In the genomic region with DNA sequence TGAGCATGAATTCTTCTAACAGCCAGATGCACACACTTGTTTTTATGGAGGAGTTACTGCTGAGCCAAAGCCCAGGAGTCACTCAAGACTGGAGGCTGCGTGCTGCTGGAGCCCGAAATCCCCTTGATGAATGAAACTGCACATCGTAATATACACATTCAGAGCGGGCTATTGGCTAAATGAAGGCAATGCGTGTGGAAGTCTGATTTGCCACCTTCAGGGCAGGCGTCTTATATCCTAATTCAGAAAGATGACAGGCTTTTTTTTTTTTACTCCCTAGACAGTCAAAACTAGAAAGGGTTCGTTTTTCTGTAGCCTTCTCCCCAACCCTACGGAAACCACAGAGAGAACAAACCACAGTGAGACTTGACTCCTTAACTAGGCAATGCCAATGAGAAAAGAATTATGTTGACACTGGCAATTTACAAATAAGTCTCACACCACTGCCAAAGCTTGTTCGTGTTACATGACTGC, we compare ENCODE assay signal across 9 cellular contexts.
DNase-seq lines count a peak whose midpoint lies in the region; ATAC-seq and TF ChIP-seq lines count a peak whose summit lies in the region.
"Had no signal": no experiment of that assay in that cellular context is flagged by ENCODE, and none has a peak within 500 bp of the region (broad histone marks: within the 10 kb centered on the region; RNA-seq: fewer than 3 reads in every experiment).

No MANE protein-coding gene starts in this region.

- intact Hi-C loops in upper lobe of right lung (cut with DNase I), result no loop called here

- TF ChIP-seq CTCF in Peyer's patch (IDR thresholded peaks at IDR 0.05) (no peak), upper lobe of right lung (IDR thresholded peaks at IDR 0.05) (no peak), BE2C (IDR thresholded peaks at IDR 0.05; ENCODE audit: low read depth, low read length) (no peak)

- DNase-seq in Peyer's patch (peak in 2 of 3 donors; percentile 50 to 61), upper lobe of right lung (no peak), DMS114 treated with DMSO at 0.1 percent for 48 hours (lab: John Stamatoyannopoulos, UW; ENCODE audit: unreplicated experiment) (no peak), BE2C (no peak)
- DNase-seq in activated gamma-delta T cell treated with anti-CD3 and anti-CD28 coated beads, Interleukin-2, amount 50 U/mL, for 16 hours (ENCODE audit: low read depth), result peak; percentile 56

- H3K9ac ChIP-seq in mucosa of rectum (ENCODE audit: low read depth in 1 of 2, low read length in 2 of 2), result peak overlapping the region in 1 of 2 donors; percentile 7

- H3K4me3 ChIP-seq in Peyer's patch (peak overlapping the region in 2 of 4 donors; percentile 22 to 23), mucosa of rectum (ENCODE audit: low read length in 2 of 2) (peak overlapping the region; percentile 19 to 41), upper lobe of right lung (peak overlapping the region; percentile 30), BE2C (ENCODE audit: low read depth, low read length) (no peak overlapping the region)
- H3K4me3 ChIP-seq: lung had no signal

- ATAC-seq in GM18870 (IDR thresholded peaks at IDR 0.05; ENCODE audit: unreplicated experiment) (peak; percentile 75), HG02970 (IDR thresholded peaks at IDR 0.05; ENCODE audit: low FRiP score, unreplicated experiment) (peak; percentile 70), upper lobe of right lung (peak; percentile 57)

- H3K27me3 ChIP-seq in Peyer's patch (no peaks in the 10 kb centered on the region), mucosa of rectum (ENCODE audit: control insufficient read depth in 2 of 2, insufficient read depth in 2 of 2, low read length in 2 of 2) (no peaks in the 10 kb centered on the region), upper lobe of right lung (no peaks in the 10 kb centered on the region), BE2C (no peaks in the 10 kb centered on the region)

- H3K36me3 ChIP-seq in Peyer's patch, result peaks cover 0 to under 1% (median 0%) of the 10 kb centered on the region in 3 donors
- no peaks in the 10 kb centered on the region for H3K36me3 ChIP-seq in mucosa of rectum (ENCODE audit: control insufficient read depth in 2 of 2, insufficient read depth in 2 of 2, low read length in 2 of 2)
- H3K36me3 ChIP-seq in upper lobe of right lung, result peaks cover 48% of the 10 kb centered on the region
- H3K36me3 ChIP-seq in BE2C, result peaks cover 4% of the 10 kb centered on the region; the same call in 1 of the 2 replicates

- peak overlapping the region; percentile 31 to 75 (median 56) for H3K27ac ChIP-seq in Peyer's patch
- H3K27ac ChIP-seq in mucosa of rectum (ENCODE audit: low read depth in 2 of 2, low read length in 2 of 2), result peak overlapping the region; percentile 16 to 56
- peak overlapping the region; percentile 56 for H3K27ac ChIP-seq in upper lobe of right lung

- TF ChIP-seq POLR2A in Peyer's patch (IDR thresholded peaks at IDR 0.05), result no peak

- H3K9me3 ChIP-seq in Peyer's patch (no peaks in the 10 kb centered on the region), mucosa of rectum (ENCODE audit: control insufficient read depth in 2 of 2, low read length in 2 of 2) (no peaks in the 10 kb centered on the region), upper lobe of right lung (no peaks in the 10 kb centered on the region), BE2C (no peaks in the 10 kb centered on the region)

- peaks cover 0 to 35% (median 13%) of the 10 kb centered on the region in 4 donors for H3K4me1 ChIP-seq in Peyer's patch
- no peaks in the 10 kb centered on the region for H3K4me1 ChIP-seq in mucosa of rectum (ENCODE audit: control insufficient read depth in 2 of 2, insufficient read depth in 2 of 2, low read length in 2 of 2)
- peaks cover 46% of the 10 kb centered on the region for H3K4me1 ChIP-seq in upper lobe of right lung
- H3K4me1 ChIP-seq in BE2C, result no peaks in the 10 kb centered on the region

Comparison
In these comparisons a context has a peak if more than half of its experiments do, and no peak if none do; other contexts are left out.
1. DNase-seq: peak in Peyer's patch (2 of 3) and activated gamma-delta T cell treated with anti-CD3 and anti-CD28 coated beads, Interleukin-2, amount 50 U/mL, for 16 hours (single experiment); none in upper lobe of right lung (single experiment), DMS114 treated with DMSO at 0.1 percent for 48 hours (single experiment) and BE2C (single experiment).
2. Peak in every context shown above with its lines, with median percentiles within 50 percentile points of each other: ATAC-seq and H3K27ac ChIP-seq.